In genomic region chr5:141623621-141624020, GRCh38 we compare ENCODE assay signal across 17 cellular contexts. TPM values are rescaled to one million over a fixed set of nuclear protein-coding genes. Genes with fewer than 3 reads are reported as not detected.
DNase-seq lines count a peak whose midpoint lies in the region; ATAC-seq and TF ChIP-seq lines count a peak whose summit lies in the region.
"Had no signal": no experiment of that assay in that cellular context is flagged by ENCODE, and none has a peak within 500 bp of the region (broad histone marks: within the 10 kb centered on the region; RNA-seq: fewer than 3 reads in every experiment).

No MANE protein-coding gene starts in this region.

- ATAC-seq in stimulated activated naive CD8-positive, alpha-beta T cell treated with anti-CD3 and anti-CD28 coated beads, Interleukin-15, Interleukin-2, amounts not matched to agents 100 U/mL and 50 U/mL, for 24 hours, result no peak
- ATAC-seq in central memory CD8-positive, alpha-beta T cell (replicated peaks; ENCODE audit: extremely low read depth, poor library complexity, severe bottlenecking), result no peak
- ATAC-seq in HG03196 (IDR thresholded peaks at IDR 0.05; ENCODE audit: unreplicated experiment), result no peak
- ATAC-seq in HG03442 (IDR thresholded peaks at IDR 0.05; ENCODE audit: unreplicated experiment), result no peak
- no peak for ATAC-seq in HG03565 (IDR thresholded peaks at IDR 0.05; ENCODE audit: unreplicated experiment)

- H3K27me3 ChIP-seq in Peyer's patch, result no peaks in the 10 kb centered on the region
- H3K27me3 ChIP-seq: BE2C, colonic mucosa, esophagus muscularis mucosa, testis had no signal

- peaks cover 75% of the 10 kb centered on the region for H3K36me3 Mint-ChIP-seq in stimulated activated naive CD8-positive, alpha-beta T cell treated with anti-CD3 and anti-CD28 coated beads, Interleukin-15, Interleukin-2, amounts not matched to agents 100 ng/mL and 50 ng/mL, for 24 hours (ENCODE audit: low read depth)
- peaks cover 54% of the 10 kb centered on the region for H3K36me3 Mint-ChIP-seq in central memory CD8-positive, alpha-beta T cell (ENCODE audit: insufficient read depth)

- H3K36me3 ChIP-seq in Peyer's patch, result peaks cover 0 to 76% (median 0%) of the 10 kb centered on the region in 3 donors

- peak overlapping the region; percentile 74 for H3K27ac Mint-ChIP-seq in stimulated activated naive CD8-positive, alpha-beta T cell treated with anti-CD3 and anti-CD28 coated beads, Interleukin-15, Interleukin-2, amounts not matched to agents 100 ng/mL and 50 ng/mL, for 24 hours
- peak overlapping the region; percentile 75 for H3K27ac Mint-ChIP-seq in central memory CD8-positive, alpha-beta T cell (ENCODE audit: low read depth)

- H3K9me3 Mint-ChIP-seq in stimulated activated naive CD8-positive, alpha-beta T cell treated with anti-CD3 and anti-CD28 coated beads, Interleukin-15, Interleukin-2, amounts not matched to agents 100 ng/mL and 50 ng/mL, for 24 hours, result no peaks in the 10 kb centered on the region
- no peaks in the 10 kb centered on the region for H3K9me3 Mint-ChIP-seq in central memory CD8-positive, alpha-beta T cell

- no peaks in the 10 kb centered on the region for H3K9me3 ChIP-seq in Peyer's patch
- H3K9me3 ChIP-seq: BE2C, colonic mucosa, esophagus muscularis mucosa, testis had no signal

- H3K27ac ChIP-seq in Peyer's patch, result peak overlapping the region in 3 of 4 donors; percentile 45 to 55 (median 49)
- H3K27ac ChIP-seq: colonic mucosa, esophagus muscularis mucosa, testis had no signal

- peak overlapping the region; percentile 20 for H3K4me3 Mint-ChIP-seq in stimulated activated naive CD8-positive, alpha-beta T cell treated with anti-CD3 and anti-CD28 coated beads, Interleukin-15, Interleukin-2, amounts not matched to agents 100 ng/mL and 50 ng/mL, for 24 hours
- no peak overlapping the region for H3K4me3 Mint-ChIP-seq in central memory CD8-positive, alpha-beta T cell

- no peak for DNase-seq in stimulated activated naive CD8-positive, alpha-beta T cell treated with anti-CD3 and anti-CD28 coated beads, Interleukin-15, Interleukin-2, amounts not matched to agents 100 U/mL and 50 U/mL, for 24 hours
- DNase-seq in Peyer's patch (no peak), NCI-H1694 (lab: John Stamatoyannopoulos, UW) (no peak)
- no peak for DNase-seq in central memory CD8-positive, alpha-beta T cell (ENCODE audit: low spot score in 2 of 2)
- DNase-seq: aorta, BE2C, colonic mucosa, DMS79 treated with DMSO at 0.1 percent for 48 hours, HCEC 1CT, NCI-H2081 treated with DMSO at 0.1 percent for 48 hours, T1000, testis had no signal

- H3K4me3 ChIP-seq in Peyer's patch, result no peak overlapping the region
- H3K4me3 ChIP-seq: colonic mucosa, esophagus muscularis mucosa, testis had no signal

- H3K4me1 Mint-ChIP-seq in stimulated activated naive CD8-positive, alpha-beta T cell treated with anti-CD3 and anti-CD28 coated beads, Interleukin-15, Interleukin-2, amounts not matched to agents 100 ng/mL and 50 ng/mL, for 24 hours (ENCODE audit: low read depth), result peaks cover 22% of the 10 kb centered on the region
- no peaks in the 10 kb centered on the region for H3K4me1 Mint-ChIP-seq in central memory CD8-positive, alpha-beta T cell

- no peaks in the 10 kb centered on the region for H3K4me1 ChIP-seq in Peyer's patch
- H3K4me1 ChIP-seq: BE2C, colonic mucosa, testis had no signal

- TF ChIP-seq CTCF in Peyer's patch (IDR thresholded peaks at IDR 0.05), result no peak

- H3K27me3 Mint-ChIP-seq in stimulated activated naive CD8-positive, alpha-beta T cell treated with anti-CD3 and anti-CD28 coated beads, Interleukin-15, Interleukin-2, amounts not matched to agents 100 ng/mL and 50 ng/mL, for 24 hours, result no peaks in the 10 kb centered on the region
- no peaks in the 10 kb centered on the region for H3K27me3 Mint-ChIP-seq in central memory CD8-positive, alpha-beta T cell

- TF ChIP-seq POLR2A in Peyer's patch (IDR thresholded peaks at IDR 0.05), result no peak

RNA-seq across cellular contexts. Expression of gene DIAPH1, which starts 4.8 kb away (rescaled TPM):
- 100 to 1,000 TPM in 2 of 4 donors, 10 to 100 TPM in 2; 98.2 to 115 (median 102) TPM for total RNA-seq in Peyer's patch

RNA-seq across cellular contexts. Expression of gene HDAC3, which starts 13.0 kb away (rescaled TPM):
- total RNA-seq in Peyer's patch, result 10 to 100 TPM; 31.2 to 55.6 (median 47.9) TPM

RNA-seq across cellular contexts. Expression of gene RELL2, which starts 13.2 kb away (rescaled TPM):
- 10 to 100 TPM in 3 of 4 donors, 1 to 10 TPM in 1; 8.0 to 13.2 (median 10.6) TPM for total RNA-seq in Peyer's patch

RNA-seq across cellular contexts. Expression of gene FCHSD1, which starts 27.6 kb away (rescaled TPM):
- total RNA-seq in Peyer's patch, result 100 to 1,000 TPM in 1 of 4 donors, 10 to 100 TPM in 3; 19.8 to 116 (median 45.7) TPM

RNA-seq across cellular contexts. Expression of gene ARAP3, which starts 58.4 kb away (rescaled TPM):
- 10 to 100 TPM in 2 of 4 donors, 1 to 10 TPM in 2; 1.1 to 13.2 (median 9.7) TPM for total RNA-seq in Peyer's patch
